ENCODE assay signal across 10 cellular contexts in the genomic region with DNA sequence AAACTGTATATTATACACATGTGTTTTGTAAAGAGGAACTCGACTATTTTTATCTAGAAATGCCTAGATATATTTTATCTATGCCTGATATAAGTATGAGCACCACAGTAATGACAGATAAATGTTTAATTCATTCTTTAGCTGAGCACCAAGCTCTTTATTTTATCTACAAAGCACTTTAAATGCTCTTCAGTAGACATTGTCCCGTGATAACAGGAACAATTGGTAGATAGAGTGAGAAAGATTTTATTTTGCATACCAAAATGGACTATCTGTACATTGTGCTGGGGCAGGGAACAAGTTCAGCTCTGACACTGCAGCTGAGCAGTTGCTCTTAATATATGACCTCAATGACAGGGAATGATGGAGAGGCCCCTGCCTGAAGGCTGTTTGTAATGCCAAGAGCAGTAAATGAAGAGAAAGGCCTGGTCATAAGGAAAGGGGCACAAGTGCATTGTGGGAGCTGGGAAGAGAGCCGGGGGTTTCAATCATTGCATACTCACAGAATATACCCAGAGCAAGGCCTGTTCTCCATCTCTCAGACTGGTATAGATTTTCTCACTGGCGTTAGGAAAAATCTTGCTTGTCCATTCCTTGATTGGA. TPM values are rescaled to one million over a fixed set of nuclear protein-coding genes. Genes with fewer than 3 reads are reported as not detected.
DNase-seq lines count a peak whose midpoint lies in the region; ATAC-seq, FAIRE-seq and TF ChIP-seq lines count a peak whose summit lies in the region.
"Had no signal": no experiment of that assay in that cellular context is flagged by ENCODE, and none has a peak within 500 bp of the region (broad histone marks: within the 10 kb centered on the region; RNA-seq: fewer than 3 reads in every experiment).

No MANE protein-coding gene starts in this region.

- no peaks in the 10 kb centered on the region for H3K9me3 Mint-ChIP-seq in activated naive CD4-positive, alpha-beta T cell treated with anti-CD3 and anti-CD28 coated beads, Interleukin-2, amount 50 U/mL, for 24 hours
- H3K9me3 Mint-ChIP-seq in endothelial cell (ENCODE audit: unreplicated experiment) = no peaks in the 10 kb centered on the region
- H3K9me3 Mint-ChIP-seq in stimulated activated naive B cell treated with anti-CD40 and anti-IgM and Interleukin-4, amounts not matched to agents 10 μg/mL and 1 μg/mL and 100 μg/mL, for 72 hours = no peaks in the 10 kb centered on the region
- no peaks in the 10 kb centered on the region for H3K9me3 Mint-ChIP-seq in activated T-helper 1 cell treated with anti-CD3 and anti-CD28 coated beads, Interleukin-12 subunit alpha, Interleukin-12 subunit beta, Interleukin-2, Interleukin-4 antibody, amounts not matched to agents 30 ng/mL and 10 ng/mL and 1 ng/mL, durations not matched to agents 14 hours and 24 hours and 36 hours

- peaks cover 77% of the 10 kb centered on the region for H3K4me1 Mint-ChIP-seq in activated naive CD4-positive, alpha-beta T cell treated with anti-CD3 and anti-CD28 coated beads, Interleukin-2, amount 50 U/mL, for 24 hours
- H3K4me1 Mint-ChIP-seq in endothelial cell (ENCODE audit: unreplicated experiment) = peaks cover 89% of the 10 kb centered on the region
- H3K4me1 Mint-ChIP-seq in stimulated activated naive B cell treated with anti-CD40 and anti-IgM and Interleukin-4, amounts not matched to agents 10 μg/mL and 1 μg/mL and 100 μg/mL, for 72 hours = peaks cover 14 to 19% of the 10 kb centered on the region in 2 donors
- peaks cover 44% of the 10 kb centered on the region for H3K4me1 Mint-ChIP-seq in activated T-helper 1 cell treated with anti-CD3 and anti-CD28 coated beads, Interleukin-12 subunit alpha, Interleukin-12 subunit beta, Interleukin-2, Interleukin-4 antibody, amounts not matched to agents 30 ng/mL and 10 ng/mL and 1 ng/mL, durations not matched to agents 14 hours and 24 hours and 36 hours (ENCODE audit: low read depth)

- no peak for DNase-seq in activated naive CD4-positive, alpha-beta T cell (lab: John Stamatoyannopoulos, UW)
- DNase-seq in endothelial cell (ENCODE audit: low spot score) (no peak), hypothalamus (lab: John Stamatoyannopoulos, UW) (no peak), GM12891 (ENCODE audit: insufficient read length, low spot score) (no peak)
- DNase-seq in stimulated activated naive B cell treated with anti-CD40 and anti-IgM and Interleukin-4, amounts not matched to agents 10 μg/mL and 1 μg/mL and 100 μg/mL, for 72 hours = no peak
- no peak for DNase-seq in activated T-helper 1 cell treated with anti-CD3 and anti-CD28 coated beads, Interleukin-12 subunit alpha, Interleukin-12 subunit beta, Interleukin-2, Interleukin-4 antibody, amounts not matched to agents 30 ng/mL and 10 ng/mL and 1 ng/mL, durations not matched to agents 14 hours and 24 hours and 36 hours (ENCODE audit: low spot score)
- DNase-seq: NCI-H2081 treated with DMSO at 0.1 percent for 48 hours had no signal

- peak overlapping the region; percentile 76 for H3K27ac Mint-ChIP-seq in activated naive CD4-positive, alpha-beta T cell treated with anti-CD3 and anti-CD28 coated beads, Interleukin-2, amount 50 U/mL, for 24 hours
- H3K27ac Mint-ChIP-seq in endothelial cell (ENCODE audit: unreplicated experiment) = peak overlapping the region; percentile 100
- peak overlapping the region; percentile 11 for H3K27ac Mint-ChIP-seq in stimulated activated naive B cell treated with anti-CD40 and anti-IgM and Interleukin-4, amounts not matched to agents 10 μg/mL and 1 μg/mL and 100 μg/mL, for 72 hours
- no peak overlapping the region for H3K27ac Mint-ChIP-seq in activated T-helper 1 cell treated with anti-CD3 and anti-CD28 coated beads, Interleukin-12 subunit alpha, Interleukin-12 subunit beta, Interleukin-2, Interleukin-4 antibody, amounts not matched to agents 30 ng/mL and 10 ng/mL and 1 ng/mL, durations not matched to agents 14 hours and 24 hours and 36 hours

- peaks cover 3% of the 10 kb centered on the region for H3K36me3 Mint-ChIP-seq in activated naive CD4-positive, alpha-beta T cell treated with anti-CD3 and anti-CD28 coated beads, Interleukin-2, amount 50 U/mL, for 24 hours
- H3K36me3 Mint-ChIP-seq in endothelial cell (ENCODE audit: low read depth, unreplicated experiment) = peaks cover 38% of the 10 kb centered on the region
- H3K36me3 Mint-ChIP-seq in stimulated activated naive B cell treated with anti-CD40 and anti-IgM and Interleukin-4, amounts not matched to agents 10 μg/mL and 1 μg/mL and 100 μg/mL, for 72 hours = peaks cover 33 to 50% of the 10 kb centered on the region in 2 donors
- peaks cover 11% of the 10 kb centered on the region for H3K36me3 Mint-ChIP-seq in activated T-helper 1 cell treated with anti-CD3 and anti-CD28 coated beads, Interleukin-12 subunit alpha, Interleukin-12 subunit beta, Interleukin-2, Interleukin-4 antibody, amounts not matched to agents 30 ng/mL and 10 ng/mL and 1 ng/mL, durations not matched to agents 14 hours and 24 hours and 36 hours (ENCODE audit: low read depth)

- TF ChIP-seq CTCF in endothelial cell (IDR thresholded peaks at IDR 0.05; ENCODE audit: unreplicated experiment) = no peak

- no peaks in the 10 kb centered on the region for H3K27me3 Mint-ChIP-seq in activated naive CD4-positive, alpha-beta T cell treated with anti-CD3 and anti-CD28 coated beads, Interleukin-2, amount 50 U/mL, for 24 hours
- H3K27me3 Mint-ChIP-seq in endothelial cell (ENCODE audit: unreplicated experiment) = no peaks in the 10 kb centered on the region
- H3K27me3 Mint-ChIP-seq in stimulated activated naive B cell treated with anti-CD40 and anti-IgM and Interleukin-4, amounts not matched to agents 10 μg/mL and 1 μg/mL and 100 μg/mL, for 72 hours = no peaks in the 10 kb centered on the region
- peaks cover 17% of the 10 kb centered on the region for H3K27me3 Mint-ChIP-seq in activated T-helper 1 cell treated with anti-CD3 and anti-CD28 coated beads, Interleukin-12 subunit alpha, Interleukin-12 subunit beta, Interleukin-2, Interleukin-4 antibody, amounts not matched to agents 30 ng/mL and 10 ng/mL and 1 ng/mL, durations not matched to agents 14 hours and 24 hours and 36 hours (ENCODE audit: insufficient read depth)

- H3K4me3 Mint-ChIP-seq in activated naive CD4-positive, alpha-beta T cell treated with anti-CD3 and anti-CD28 coated beads, Interleukin-2, amount 50 U/mL, for 24 hours = peak overlapping the region; percentile 53
- H3K4me3 Mint-ChIP-seq in endothelial cell (ENCODE audit: unreplicated experiment) = no peak overlapping the region
- no peak overlapping the region for H3K4me3 Mint-ChIP-seq in stimulated activated naive B cell treated with anti-CD40 and anti-IgM and Interleukin-4, amounts not matched to agents 10 μg/mL and 1 μg/mL and 100 μg/mL, for 72 hours
- no peak overlapping the region for H3K4me3 Mint-ChIP-seq in activated T-helper 1 cell treated with anti-CD3 and anti-CD28 coated beads, Interleukin-12 subunit alpha, Interleukin-12 subunit beta, Interleukin-2, Interleukin-4 antibody, amounts not matched to agents 30 ng/mL and 10 ng/mL and 1 ng/mL, durations not matched to agents 14 hours and 24 hours and 36 hours

- intact Hi-C loops in activated T-helper 1 cell treated with anti-CD3 and anti-CD28 coated beads, Interleukin-12 subunit alpha, Interleukin-12 subunit beta, Interleukin-2, Interleukin-4 antibody, amounts not matched to agents 30 ng/mL and 10 ng/mL and 1 ng/mL, durations not matched to agents 14 hours and 24 hours and 36 hours (cut with micrococcal nuclease) = loop anchor here (1.0 to 2.0 kb wide), 2 partner anchors 13 to 16 kb away; no protein-coding TSS in a partner anchor

- TF ChIP-seq POLR2A in GM12891 (IDR thresholded peaks at IDR 0.05; ENCODE audit: low read depth, low read length) = no peak

- peak; percentile 17 for ATAC-seq in HG03460 (IDR thresholded peaks at IDR 0.05; ENCODE audit: unreplicated experiment)
- ATAC-seq in stimulated activated naive B cell treated with anti-CD40 and anti-IgM and Interleukin-4, amounts not matched to agents 10 μg/mL and 1 μg/mL and 100 μg/mL, for 72 hours (replicated peaks) = peak; percentile 8 to 14

- FAIRE-seq in GM12891 (lab: Jason Lieb, UNC) = no peak
- FAIRE-seq: A204.1 had no signal

TF ChIP-seq in GM12891, 5 proteins besides CTCF, POLR2A, EP300 and RAD21:
- TF ChIP-seq PAX5 (IDR thresholded peaks at IDR 0.05; ENCODE audit: insufficient read depth, low read length, severe bottlenecking) (no peak), POU2F2 (IDR thresholded peaks at IDR 0.05; ENCODE audit: low read depth, low read length) (no peak), SPI1 (IDR thresholded peaks at IDR 0.05; ENCODE audit: low read depth, low read length) (no peak), TAF1 (IDR thresholded peaks at IDR 0.05; ENCODE audit: low read depth, low read length) (no peak), POLR2AphosphoS5 (IDR thresholded peaks at IDR 0.05; ENCODE audit: low read depth, low read length) (no peak)

RNA-seq across cellular contexts. Expression of gene SEPTIN11, which starts 57.3 kb away (rescaled TPM):
- total RNA-seq in endothelial cell (ENCODE audit: unreplicated experiment) = 331 TPM
- 38.3 TPM for polyA plus RNA-seq in GM12891 (2012; ENCODE audit: low read depth, missing spikeins)
- total RNA-seq in activated T-helper 1 cell treated with anti-CD3 and anti-CD28 coated beads, Interleukin-12 subunit alpha, Interleukin-12 subunit beta, Interleukin-2, Interleukin-4 antibody, amounts not matched to agents 30 ng/mL and 10 ng/mL and 1 ng/mL, durations not matched to agents 14 hours and 24 hours and 36 hours = 22.4 and 23.6 TPM in 2 replicates

Comparison
In these comparisons a context has a peak if more than half of its experiments do, and no peak if none do; other contexts are left out.
1. RNA of gene SEPTIN11, which starts 57.3 kb away (total RNA-seq): 331 TPM in endothelial cell (single experiment); 22.4 to 23.6 TPM in activated T-helper 1 cell treated with anti-CD3 and anti-CD28 coated beads, Interleukin-12 subunit alpha, Interleukin-12 subunit beta, Interleukin-2, Interleukin-4 antibody, amounts not matched to agents 30 ng/mL and 10 ng/mL and 1 ng/mL, durations not matched to agents 14 hours and 24 hours and 36 hours; every median in the first group is over 10 times any median in the second.